In genomic region chr10:28496481-28496961, GRCh38 we compare ENCODE assay signal across 1 cellular context.
TF ChIP-seq lines count a peak whose summit lies in the region.

No MANE protein-coding gene starts in this region.

TF ChIP-seq in K562, 482 proteins besides CTCF, POLR2A, EP300 and RAD21 (continued from another document and continues in another):
- TF ChIP-seq ZNF639 (CRISPR knock-in tag; conservative IDR thresholded peaks at IDR 0.05 in 1 of 2, IDR thresholded peaks at IDR 0.05 in 1 of 2) (no peak), CBFA2T3 (IDR thresholded peaks at IDR 0.05) (peak; percentile 66), ZNF274 (IDR thresholded peaks at IDR 0.05; ENCODE audit: borderline replicate concordance, low read depth, low read length) (no peak), UBTF (IDR thresholded peaks at IDR 0.05; ENCODE audit: borderline replicate concordance in 1 of 2, low read depth in 2 of 2, low read length in 2 of 2) (no peak), ZFP1 (CRISPR knock-in tag; IDR thresholded peaks at IDR 0.05) (no peak), ETV6 (IDR thresholded peaks at IDR 0.05; ENCODE audit: borderline replicate concordance in 1 of 2, low read depth in 2 of 2, low read length in 1 of 2) (no peak), ETV6 (CRISPR knock-in tag; IDR thresholded peaks at IDR 0.05; ENCODE audit: borderline replicate concordance) (no peak), MYC (IDR thresholded peaks at IDR 0.05; ENCODE audit: low read depth, low read length) (0 out of 2 replicates have a peak, but pooled peaks have one; percentile 21), MYC (CRISPR knock-in tag; IDR thresholded peaks at IDR 0.05; ENCODE audit: borderline replicate concordance, low read depth) (no peak), JUNB (CRISPR knock-in tag; conservative IDR thresholded peaks at IDR 0.05) (no peak), CBX2 (IDR thresholded peaks at IDR 0.05; ENCODE audit: insufficient read depth, low read length, poor library complexity, severe bottlenecking) (no peak), TBP (optimal IDR thresholded peaks at IDR 0.05; ENCODE audit: low read depth, low read length) (no peak), CXXC5 (CRISPR knock-in tag; IDR thresholded peaks at IDR 0.05) (peak; percentile 63), SMARCE1 (IDR thresholded peaks at IDR 0.05) (peak; percentile 41; the same call in 1 of the 2 replicates), RREB1 (CRISPR knock-in tag; IDR thresholded peaks at IDR 0.05) (no peak), GMEB1 (CRISPR knock-in tag; IDR thresholded peaks at IDR 0.05) (no peak), ZNF197 (CRISPR knock-in tag; IDR thresholded peaks at IDR 0.05; ENCODE audit: low read depth) (no peak), PHB (CRISPR knock-in tag; IDR thresholded peaks at IDR 0.05) (no peak), FUS (optimal IDR thresholded peaks at IDR 0.05; ENCODE audit: low read depth, low read length) (no peak), ZNF778 (CRISPR knock-in tag; IDR thresholded peaks at IDR 0.05) (no peak), SRSF1 (IDR thresholded peaks at IDR 0.05; ENCODE audit: low read depth, low read length) (no peak), E2F1 (CRISPR knock-in tag; IDR thresholded peaks at IDR 0.05) (no peak), FOXP4 (CRISPR knock-in tag; IDR thresholded peaks at IDR 0.05; ENCODE audit: borderline replicate concordance) (no peak), ERF (CRISPR knock-in tag; IDR thresholded peaks at IDR 0.05) (no peak), RFX1 (IDR thresholded peaks at IDR 0.05) (no peak), TOE1 (IDR thresholded peaks at IDR 0.05; ENCODE audit: borderline replicate concordance) (peak; percentile 27; the same call in 1 of the 2 replicates), TOE1 (CRISPR knock-in tag; IDR thresholded peaks at IDR 0.05; ENCODE audit: borderline replicate concordance, low read depth) (no peak), TEAD4 (IDR thresholded peaks at IDR 0.05; ENCODE audit: low read length) (peak; percentile 56; the same call in 1 of the 2 replicates), TEAD4 (CRISPR knock-in tag; IDR thresholded peaks at IDR 0.05; ENCODE audit: borderline replicate concordance) (no peak), ZBTB17 (CRISPR knock-in tag; IDR thresholded peaks at IDR 0.05) (no peak), MTA1 (IDR thresholded peaks at IDR 0.05; ENCODE audit: borderline replicate concordance) (no peak; the same call in 1 of the 2 replicates), ETV1 (tag; conservative IDR thresholded peaks at IDR 0.05; ENCODE audit: low read depth) (no peak), KDM4B (IDR thresholded peaks at IDR 0.05; ENCODE audit: borderline replicate concordance in 2 of 2, low read depth in 1 of 2) (no peak), YY1 (IDR thresholded peaks at IDR 0.05; ENCODE audit: borderline replicate concordance in 1 of 3, control insufficient read depth in 1 of 3, extremely low read depth in 1 of 3, insufficient read depth in 3 of 3, insufficient read length in 1 of 3, insufficient replicate concordance in 2 of 3, low read depth in 1 of 3, low read length in 2 of 3) (no peak), NR4A1 (CRISPR knock-in tag; IDR thresholded peaks at IDR 0.05) (no peak), NR4A1 (tag; IDR thresholded peaks at IDR 0.05) (no peak)
- TF ChIP-seq, protein P1, sequence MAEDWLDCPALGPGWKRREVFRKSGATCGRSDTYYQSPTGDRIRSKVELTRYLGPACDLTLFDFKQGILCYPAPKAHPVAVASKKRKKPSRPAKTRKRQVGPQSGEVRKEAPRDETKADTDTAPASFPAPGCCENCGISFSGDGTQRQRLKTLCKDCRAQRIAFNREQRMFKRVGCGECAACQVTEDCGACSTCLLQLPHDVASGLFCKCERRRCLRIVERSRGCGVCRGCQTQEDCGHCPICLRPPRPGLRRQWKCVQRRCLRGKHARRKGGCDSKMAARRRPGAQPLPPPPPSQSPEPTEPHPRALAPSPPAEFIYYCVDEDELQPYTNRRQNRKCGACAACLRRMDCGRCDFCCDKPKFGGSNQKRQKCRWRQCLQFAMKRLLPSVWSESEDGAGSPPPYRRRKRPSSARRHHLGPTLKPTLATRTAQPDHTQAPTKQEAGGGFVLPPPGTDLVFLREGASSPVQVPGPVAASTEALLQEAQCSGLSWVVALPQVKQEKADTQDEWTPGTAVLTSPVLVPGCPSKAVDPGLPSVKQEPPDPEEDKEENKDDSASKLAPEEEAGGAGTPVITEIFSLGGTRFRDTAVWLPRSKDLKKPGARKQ (CRISPR knock-in tag; IDR thresholded peaks at IDR 0.05): no peak
- TF ChIP-seq, protein P2, sequence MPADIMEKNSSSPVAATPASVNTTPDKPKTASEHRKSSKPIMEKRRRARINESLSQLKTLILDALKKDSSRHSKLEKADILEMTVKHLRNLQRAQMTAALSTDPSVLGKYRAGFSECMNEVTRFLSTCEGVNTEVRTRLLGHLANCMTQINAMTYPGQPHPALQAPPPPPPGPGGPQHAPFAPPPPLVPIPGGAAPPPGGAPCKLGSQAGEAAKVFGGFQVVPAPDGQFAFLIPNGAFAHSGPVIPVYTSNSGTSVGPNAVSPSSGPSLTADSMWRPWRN (IDR thresholded peaks at IDR 0.05; ENCODE audit: low read depth): peak; percentile 38; the same call in 1 of the 2 replicates
- TF ChIP-seq, protein P3, sequence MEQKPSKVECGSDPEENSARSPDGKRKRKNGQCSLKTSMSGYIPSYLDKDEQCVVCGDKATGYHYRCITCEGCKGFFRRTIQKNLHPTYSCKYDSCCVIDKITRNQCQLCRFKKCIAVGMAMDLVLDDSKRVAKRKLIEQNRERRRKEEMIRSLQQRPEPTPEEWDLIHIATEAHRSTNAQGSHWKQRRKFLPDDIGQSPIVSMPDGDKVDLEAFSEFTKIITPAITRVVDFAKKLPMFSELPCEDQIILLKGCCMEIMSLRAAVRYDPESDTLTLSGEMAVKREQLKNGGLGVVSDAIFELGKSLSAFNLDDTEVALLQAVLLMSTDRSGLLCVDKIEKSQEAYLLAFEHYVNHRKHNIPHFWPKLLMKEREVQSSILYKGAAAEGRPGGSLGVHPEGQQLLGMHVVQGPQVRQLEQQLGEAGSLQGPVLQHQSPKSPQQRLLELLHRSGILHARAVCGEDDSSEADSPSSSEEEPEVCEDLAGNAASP (IDR thresholded peaks at IDR 0.05): no peak
